In genomic region chr10:104232613-104233102, GRCh38 we compare ENCODE assay signal across 8 cellular contexts. TPM values are rescaled to one million over a fixed set of nuclear protein-coding genes. Genes with fewer than 3 reads are reported as not detected.
DNase-seq lines count a peak whose midpoint lies in the region; ATAC-seq, FAIRE-seq and TF ChIP-seq lines count a peak whose summit lies in the region.

No MANE protein-coding gene starts in this region.

- H3K4me1 Mint-ChIP-seq in glutamatergic neuron (ENCODE audit: low read depth, unreplicated experiment) = peaks cover 2% of the 10 kb centered on the region

- H3K4me1 ChIP-seq in SJCRH30 = no peaks in the 10 kb centered on the region

- H3K4me3 Mint-ChIP-seq in glutamatergic neuron (ENCODE audit: unreplicated experiment) = peak overlapping the region; percentile 86

- H3K4me3 ChIP-seq in SJCRH30 (peak overlapping the region; percentile 71), skeletal muscle cell (ENCODE audit: low read depth, low read length) (peak overlapping the region; percentile 90)

- DNase-seq in activated CD4-positive, CD25-positive, alpha-beta regulatory T cell (lab: John Stamatoyannopoulos, UW) = no peak
- DNase-seq in SJCRH30 (no peak), glutamatergic neuron (no peak), skeletal muscle cell (ENCODE audit: low read depth) (no peak), RCC 7860 (ENCODE audit: low spot score) (no peak)
- DNase-seq in stimulated activated CD4-positive, alpha-beta T cell treated with anti-CD3 and anti-CD28 coated beads, Interleukin-2, amount 100 ng/mL, for 24 hours = no peak

- TF ChIP-seq CTCF in glutamatergic neuron (IDR thresholded peaks at IDR 0.05; ENCODE audit: partially characterized antibody, unreplicated experiment) = no peak

- H3K27ac ChIP-seq in SJCRH30 = no peak overlapping the region

- FAIRE-seq in RCC 7860 (lab: Jason Lieb, UNC) = no peak

- H3K27ac Mint-ChIP-seq in glutamatergic neuron (ENCODE audit: unreplicated experiment) = no peak overlapping the region

- peak; percentile 1 to 7 for ATAC-seq in activated CD4-positive, CD25-positive, alpha-beta regulatory T cell treated with anti-CD3 and anti-CD28 coated beads, Interleukin-2, amount 50 U/mL, for 24 hours
- no peak for ATAC-seq in GM21723 (IDR thresholded peaks at IDR 0.05; ENCODE audit: unreplicated experiment)

- H3K36me3 Mint-ChIP-seq in glutamatergic neuron (ENCODE audit: unreplicated experiment) = peaks cover 5% of the 10 kb centered on the region

- H3K9me3 Mint-ChIP-seq in glutamatergic neuron (ENCODE audit: unreplicated experiment) = peaks cover 3% of the 10 kb centered on the region

- no peaks in the 10 kb centered on the region for H3K27me3 Mint-ChIP-seq in glutamatergic neuron (ENCODE audit: unreplicated experiment)

- H3K36me3 ChIP-seq in SJCRH30 = no peaks in the 10 kb centered on the region

- no peaks in the 10 kb centered on the region; the same call in 1 of the 2 replicates for H3K9me3 ChIP-seq in SJCRH30 (replicated peaks)

- H3K27me3 ChIP-seq in SJCRH30 = no peaks in the 10 kb centered on the region

RNA-seq across cellular contexts. Expression of gene CFAP43, which starts 0.5 kb away (rescaled TPM):
- not detected in 2 replicates for total RNA-seq in SJCRH30 (2014; rRNA removed; shearing (Covaris generic))
- 0.44 TPM for total RNA-seq in glutamatergic neuron (ENCODE audit: unreplicated experiment)

RNA-seq across cellular contexts. Expression of gene GSTO1, which starts 22.0 kb away (rescaled TPM):
- 51.7 and 52.2 TPM in 2 replicates for total RNA-seq in SJCRH30 (2014; rRNA removed; shearing (Covaris generic))
- total RNA-seq in glutamatergic neuron (ENCODE audit: unreplicated experiment) = 26.8 TPM

RNA-seq across cellular contexts. Expression of gene GSTO2, which starts 36.3 kb away (rescaled TPM):
- total RNA-seq in SJCRH30 (2014; rRNA removed; shearing (Covaris generic)) = 0.08 TPM in 1 of 2 replicates, not detected in the other
- 2.0 TPM for total RNA-seq in glutamatergic neuron (ENCODE audit: unreplicated experiment)
